8 cellular contexts compared by ENCODE assay signal in genomic region chr13:33799950-33800592, GRCh38. TPM values are rescaled to one million over a fixed set of nuclear protein-coding genes. Genes with fewer than 3 reads are reported as not detected.
DNase-seq lines count a peak whose midpoint lies in the region; ATAC-seq and TF ChIP-seq lines count a peak whose summit lies in the region.

No MANE protein-coding gene starts in this region.

- intact Hi-C loops in activated T-helper 2 cell treated with anti-CD3 and anti-CD28 coated beads, Interferon-gamma antibody, Interleukin-2, Interleukin-4, amounts not matched to agents 10 μg/mL and 5 μg/mL and 100 μg/mL, durations not matched to agents 14 hours and 24 hours and 36 hours (cut with micrococcal nuclease), result no loop called here

- no peaks in the 10 kb centered on the region for H3K9me2 ChIP-seq in Loucy (replicated peaks; ENCODE audit: low read depth, low read length)
- no peaks in the 10 kb centered on the region for H3K9me2 ChIP-seq in neural cell (ENCODE audit: insufficient read depth, low read length)

- CTCF ChIA-PET in GM10248 (lab: Yijun Ruan, JAX), result interaction anchor here (0.6 to 3.1 kb wide), 18 partner anchors 9 to 281 kb away, joined by 3 to 27 read pairs (median 4); partner anchors contain the start of gene RFC3

- no peaks in the 10 kb centered on the region for H3K36me3 Mint-ChIP-seq in activated T-helper 2 cell treated with anti-CD3 and anti-CD28 coated beads, Interferon-gamma antibody, Interleukin-2, Interleukin-4, amounts not matched to agents 10 μg/mL and 5 μg/mL and 100 μg/mL, durations not matched to agents 14 hours and 24 hours and 36 hours (ENCODE audit: low read depth)

- no peak overlapping the region for H3K27ac Mint-ChIP-seq in activated T-helper 2 cell treated with anti-CD3 and anti-CD28 coated beads, Interferon-gamma antibody, Interleukin-2, Interleukin-4, amounts not matched to agents 10 μg/mL and 5 μg/mL and 100 μg/mL, durations not matched to agents 14 hours and 24 hours and 36 hours

- TF ChIP-seq EP300 in neural cell (conservative IDR thresholded peaks at IDR 0.05; ENCODE audit: poor library complexity, severe bottlenecking), result no peak

- H2AFZ ChIP-seq in Loucy (ENCODE audit: low read length), result peak overlapping the region; percentile 78
- H2AFZ ChIP-seq in neural cell (ENCODE audit: low read depth, low read length), result no peak overlapping the region

- POLR2A ChIA-PET in GM10248 (lab: Yijun Ruan, JAX), result no interaction called here

- H3K9me3 ChIP-seq in Loucy (ENCODE audit: insufficient read depth, low read depth, low read length), result no peaks in the 10 kb centered on the region
- H3K9me3 ChIP-seq in neural cell (ENCODE audit: low read length), result no peaks in the 10 kb centered on the region

- no peaks in the 10 kb centered on the region for H3K4me1 ChIP-seq in Loucy (ENCODE audit: insufficient read depth, low read length, poor library complexity, severe bottlenecking)

- DNase-seq in GM10248 (ENCODE audit: extremely low spot score) (no peak), coronary artery (ENCODE audit: low spot score) (no peak), UCSD-AML1 (lab: John Stamatoyannopoulos, UW; ENCODE audit: unreplicated experiment) (no peak)
- no peak for DNase-seq in activated T-helper 2 cell treated with anti-CD3 and anti-CD28 coated beads, Interferon-gamma antibody, Interleukin-2, Interleukin-4, amounts not matched to agents 10 μg/mL and 5 μg/mL and 100 μg/mL, durations not matched to agents 14 hours and 24 hours and 36 hours (ENCODE audit: low spot score)
- DNase-seq in activated CD4-positive, alpha-beta T cell treated with anti-CD3 and anti-CD28 coated beads, Interleukin-2, amount 50 U/mL, for 48 hours, result no peak

- H3K27ac ChIP-seq in coronary artery (no peak overlapping the region), neural cell (ENCODE audit: low read length) (no peak overlapping the region)

- peaks cover 22% of the 10 kb centered on the region for H3K27me3 Mint-ChIP-seq in activated T-helper 2 cell treated with anti-CD3 and anti-CD28 coated beads, Interferon-gamma antibody, Interleukin-2, Interleukin-4, amounts not matched to agents 10 μg/mL and 5 μg/mL and 100 μg/mL, durations not matched to agents 14 hours and 24 hours and 36 hours (ENCODE audit: low read depth)

- H3K4me2 ChIP-seq in Loucy (ENCODE audit: low read depth, low read length, poor library complexity, severe bottlenecking) (peak overlapping the region; percentile 71), neural cell (ENCODE audit: low read length) (no peak overlapping the region)

- ATAC-seq in HG03280 (IDR thresholded peaks at IDR 0.05; ENCODE audit: unreplicated experiment), result no peak

- no peak overlapping the region for H3K4me3 Mint-ChIP-seq in activated T-helper 2 cell treated with anti-CD3 and anti-CD28 coated beads, Interferon-gamma antibody, Interleukin-2, Interleukin-4, amounts not matched to agents 10 μg/mL and 5 μg/mL and 100 μg/mL, durations not matched to agents 14 hours and 24 hours and 36 hours (ENCODE audit: low read depth)

- H3K9me3 Mint-ChIP-seq in activated T-helper 2 cell treated with anti-CD3 and anti-CD28 coated beads, Interferon-gamma antibody, Interleukin-2, Interleukin-4, amounts not matched to agents 10 μg/mL and 5 μg/mL and 100 μg/mL, durations not matched to agents 14 hours and 24 hours and 36 hours, result no peaks in the 10 kb centered on the region

- TF ChIP-seq CTCF in GM10248 (IDR thresholded peaks at IDR 0.05; ENCODE audit: control extremely low read depth, extremely low read depth, low read depth, missing control alignments) (peak; percentile 44), Loucy (conservative IDR thresholded peaks at IDR 0.05; ENCODE audit: low read length) (peak; percentile 70), coronary artery (IDR thresholded peaks at IDR 0.05) (no peak), neural cell (IDR thresholded peaks at IDR 0.05; ENCODE audit: poor library complexity, severe bottlenecking) (peak; percentile 77)

- H3K4me3 ChIP-seq in Loucy (ENCODE audit: low read length, poor library complexity, severe bottlenecking), result peak overlapping the region; percentile 61
- peak overlapping the region; percentile 48 for H3K4me3 ChIP-seq in coronary artery
- H3K4me3 ChIP-seq in neural cell (ENCODE audit: low read length), result no peak overlapping the region

- H4K20me1 ChIP-seq in Loucy (ENCODE audit: insufficient read depth, low read length, poor library complexity, severe bottlenecking) (no peaks in the 10 kb centered on the region), neural cell (ENCODE audit: insufficient read depth) (no peaks in the 10 kb centered on the region)

- H3F3A ChIP-seq in Loucy (ENCODE audit: low read depth), result no peaks in the 10 kb centered on the region
- H3F3A ChIP-seq in neural cell (ENCODE audit: insufficient read depth, low read length, poor library complexity, severe bottlenecking), result no peaks in the 10 kb centered on the region

- peaks cover 7% of the 10 kb centered on the region for H3K4me1 Mint-ChIP-seq in activated T-helper 2 cell treated with anti-CD3 and anti-CD28 coated beads, Interferon-gamma antibody, Interleukin-2, Interleukin-4, amounts not matched to agents 10 μg/mL and 5 μg/mL and 100 μg/mL, durations not matched to agents 14 hours and 24 hours and 36 hours (ENCODE audit: low read depth)

- H3K27me3 ChIP-seq in Loucy (ENCODE audit: insufficient read depth, low read length, poor library complexity, severe bottlenecking) (no peaks in the 10 kb centered on the region), neural cell (ENCODE audit: insufficient read depth, low read depth, low read length) (no peaks in the 10 kb centered on the region)

- H3K36me3 ChIP-seq in Loucy (ENCODE audit: insufficient read depth, low read length), result no peaks in the 10 kb centered on the region
- no peaks in the 10 kb centered on the region for H3K36me3 ChIP-seq in neural cell (ENCODE audit: insufficient read depth, low read length)

- peak; percentile 82 for TF ChIP-seq RAD21 in neural cell (conservative IDR thresholded peaks at IDR 0.05)

- H3K79me2 ChIP-seq in Loucy (ENCODE audit: insufficient read depth, low read length) (no peaks in the 10 kb centered on the region), neural cell (replicated peaks; ENCODE audit: insufficient read depth, low read length) (no peaks in the 10 kb centered on the region)

- H3K9ac ChIP-seq in Loucy (ENCODE audit: low read depth, low read length, poor library complexity, severe bottlenecking) (peak overlapping the region; percentile 15), neural cell (ENCODE audit: low read length) (no peak overlapping the region)

TF ChIP-seq in neural cell, 6 proteins besides CTCF, POLR2A, EP300 and RAD21:
- TF ChIP-seq MXI1 (conservative IDR thresholded peaks at IDR 0.05; ENCODE audit: poor library complexity, severe bottlenecking) (no peak), SMC3 (conservative IDR thresholded peaks at IDR 0.05; ENCODE audit: poor library complexity) (peak; percentile 81)

RNA-seq across cellular contexts. Expression of gene RFC3, which starts 17.9 kb away (rescaled TPM):
- polyA plus RNA-seq in neural cell, result 11.3 and 13.8 TPM in 2 replicates
- polyA minus RNA-seq in neural cell, result 20.0 and 24.7 TPM in 2 replicates
- total RNA-seq in activated T-helper 2 cell treated with anti-CD3 and anti-CD28 coated beads, Interferon-gamma antibody, Interleukin-2, Interleukin-4, amounts not matched to agents 10 μg/mL and 5 μg/mL and 100 μg/mL, durations not matched to agents 14 hours and 24 hours and 36 hours, result 55.2 and 55.4 TPM in 2 replicates
